Comparison of ENCODE assay signal across 1 cellular context in the genomic region with DNA sequence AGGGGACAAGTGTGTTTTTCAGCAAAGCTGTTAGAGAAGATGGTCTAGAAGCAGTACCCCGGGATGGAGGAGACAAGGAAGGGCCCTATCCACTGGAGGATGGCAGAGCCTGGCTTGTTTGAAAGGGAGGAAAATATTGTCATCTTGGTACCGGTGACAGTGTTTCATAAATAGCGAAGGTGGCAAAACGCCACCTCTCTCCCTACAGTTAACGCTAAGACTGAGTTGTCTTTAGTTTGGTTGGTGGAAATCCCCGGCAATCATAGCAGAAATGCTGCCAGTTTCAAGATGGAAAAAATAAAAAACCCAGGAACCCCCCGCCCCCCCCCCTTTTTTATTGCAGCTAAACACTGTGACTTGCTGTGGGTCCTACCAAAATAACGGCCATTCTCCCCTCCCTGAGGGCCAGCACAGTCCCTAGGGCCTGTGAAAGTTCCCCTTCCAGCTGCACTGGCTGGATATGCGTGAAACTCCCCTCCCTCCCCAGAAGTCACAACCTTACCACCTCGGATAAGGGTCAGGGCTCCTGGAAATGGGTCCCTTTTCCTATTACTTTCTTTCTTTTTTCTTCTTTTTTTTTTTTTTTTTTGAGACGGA.
TF ChIP-seq lines count a peak whose summit lies in the region.

No MANE protein-coding gene starts in this region.

TF ChIP-seq in GM12878, 131 proteins besides CTCF, POLR2A, EP300 and RAD21 (continued from another document):
- TF ChIP-seq E2F8 (IDR thresholded peaks at IDR 0.05; ENCODE audit: low read depth, partially characterized antibody) (no peak), RUNX3 (IDR thresholded peaks at IDR 0.05; ENCODE audit: low read length) (peak; percentile 73; the same call in 1 of the 2 replicates), RELA (IDR thresholded peaks at IDR 0.05; ENCODE audit: borderline replicate concordance, partially characterized antibody) (peak; percentile 83), BACH1 (IDR thresholded peaks at IDR 0.05; ENCODE audit: borderline replicate concordance) (no peak), ZBED1 (IDR thresholded peaks at IDR 0.05; ENCODE audit: borderline replicate concordance) (peak; percentile 72; the same call in 1 of the 2 replicates), CHD2 (IDR thresholded peaks at IDR 0.05; ENCODE audit: borderline replicate concordance, low read depth, low read length) (no peak), ZBTB40 (IDR thresholded peaks at IDR 0.05; ENCODE audit: borderline replicate concordance) (no peak), SPI1 (IDR thresholded peaks at IDR 0.05; ENCODE audit: borderline replicate concordance, insufficient read depth, low read depth, low read length) (no peak), FOXK2 (IDR thresholded peaks at IDR 0.05) (no peak), NR2C2 (IDR thresholded peaks at IDR 0.05; ENCODE audit: borderline replicate concordance, control insufficient read depth, insufficient read length, low read depth) (no peak), RAD51 (IDR thresholded peaks at IDR 0.05) (no peak), SIX5 (IDR thresholded peaks at IDR 0.05; ENCODE audit: low read depth, low read length, severe bottlenecking) (no peak), IRF4 (IDR thresholded peaks at IDR 0.05; ENCODE audit: low read depth, low read length) (0 out of 2 replicates have a peak, but pooled peaks have one; percentile 10), FOXM1 (IDR thresholded peaks at IDR 0.05; ENCODE audit: low read depth, low read length) (no peak; the same call in 1 of the 2 replicates), SIN3A (IDR thresholded peaks at IDR 0.05; ENCODE audit: low read depth, low read length) (no peak), STAT1 (conservative IDR thresholded peaks at IDR 0.05) (no peak; the same call in 1 of the 2 replicates), EGR1 (IDR thresholded peaks at IDR 0.05; ENCODE audit: borderline replicate concordance in 1 of 2, low read depth in 2 of 2, low read length in 2 of 2) (no peak), EED (IDR thresholded peaks at IDR 0.05; ENCODE audit: low read depth) (0 out of 2 replicates have a peak, but pooled peaks have one; percentile 58), NFXL1 (IDR thresholded peaks at IDR 0.05; ENCODE audit: borderline replicate concordance) (no peak), ETV6 (conservative IDR thresholded peaks at IDR 0.05 in 1 of 2, IDR thresholded peaks at IDR 0.05 in 1 of 2; ENCODE audit: borderline replicate concordance in 1 of 2, low read depth in 1 of 2) (peak in 1 of 2 experiments; percentile 41; a peak in 1 of 4 replicates), YY1 (IDR thresholded peaks at IDR 0.05; ENCODE audit: low read depth, low read length) (peak; percentile 45), HDAC6 (IDR thresholded peaks at IDR 0.05; ENCODE audit: unreplicated experiment) (no peak), ZNF274 (IDR thresholded peaks at IDR 0.05; ENCODE audit: insufficient read depth, insufficient read length) (no peak), MYB (IDR thresholded peaks at IDR 0.05; ENCODE audit: borderline replicate concordance, low read depth, low read length) (peak; percentile 78), MTA2 (IDR thresholded peaks at IDR 0.05; ENCODE audit: low read depth) (peak; percentile 42)
- TF ChIP-seq, protein P1, sequence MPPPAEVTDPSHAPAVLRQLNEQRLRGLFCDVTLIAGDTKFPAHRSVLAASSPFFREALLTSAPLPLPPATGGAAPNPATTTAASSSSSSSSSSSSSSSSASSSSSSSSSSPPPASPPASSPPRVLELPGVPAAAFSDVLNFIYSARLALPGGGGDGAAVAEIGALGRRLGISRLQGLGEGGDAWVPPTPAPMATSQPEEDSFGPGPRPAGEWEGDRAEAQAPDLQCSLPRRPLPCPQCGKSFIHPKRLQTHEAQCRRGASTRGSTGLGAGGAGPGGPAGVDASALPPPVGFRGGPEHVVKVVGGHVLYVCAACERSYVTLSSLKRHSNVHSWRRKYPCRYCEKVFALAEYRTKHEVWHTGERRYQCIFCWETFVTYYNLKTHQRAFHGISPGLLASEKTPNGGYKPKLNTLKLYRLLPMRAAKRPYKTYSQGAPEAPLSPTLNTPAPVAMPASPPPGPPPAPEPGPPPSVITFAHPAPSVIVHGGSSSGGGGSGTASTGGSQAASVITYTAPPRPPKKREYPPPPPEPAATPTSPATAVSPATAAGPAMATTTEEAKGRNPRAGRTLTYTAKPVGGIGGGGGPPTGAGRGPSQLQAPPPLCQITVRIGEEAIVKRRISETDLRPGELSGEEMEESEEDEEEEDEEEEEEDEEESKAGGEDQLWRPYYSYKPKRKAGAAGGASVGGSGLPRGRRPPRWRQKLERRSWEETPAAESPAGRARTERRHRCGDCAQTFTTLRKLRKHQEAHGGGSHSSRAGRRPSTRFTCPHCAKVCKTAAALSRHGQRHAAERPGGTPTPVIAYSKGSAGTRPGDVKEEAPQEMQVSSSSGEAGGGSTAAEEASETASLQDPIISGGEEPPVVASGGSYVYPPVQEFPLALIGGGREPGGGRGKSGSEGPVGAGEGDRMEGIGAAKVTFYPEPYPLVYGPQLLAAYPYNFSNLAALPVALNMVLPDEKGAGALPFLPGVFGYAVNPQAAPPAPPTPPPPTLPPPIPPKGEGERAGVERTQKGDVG (CRISPR knock-in tag; IDR thresholded peaks at IDR 0.05): no peak
- TF ChIP-seq, protein P2, sequence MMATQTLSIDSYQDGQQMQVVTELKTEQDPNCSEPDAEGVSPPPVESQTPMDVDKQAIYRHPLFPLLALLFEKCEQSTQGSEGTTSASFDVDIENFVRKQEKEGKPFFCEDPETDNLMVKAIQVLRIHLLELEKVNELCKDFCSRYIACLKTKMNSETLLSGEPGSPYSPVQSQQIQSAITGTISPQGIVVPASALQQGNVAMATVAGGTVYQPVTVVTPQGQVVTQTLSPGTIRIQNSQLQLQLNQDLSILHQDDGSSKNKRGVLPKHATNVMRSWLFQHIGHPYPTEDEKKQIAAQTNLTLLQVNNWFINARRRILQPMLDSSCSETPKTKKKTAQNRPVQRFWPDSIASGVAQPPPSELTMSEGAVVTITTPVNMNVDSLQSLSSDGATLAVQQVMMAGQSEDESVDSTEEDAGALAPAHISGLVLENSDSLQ (IDR thresholded peaks at IDR 0.05): no peak
